Comparison of ENCODE assay signal across 16 cellular contexts in the genomic region with DNA sequence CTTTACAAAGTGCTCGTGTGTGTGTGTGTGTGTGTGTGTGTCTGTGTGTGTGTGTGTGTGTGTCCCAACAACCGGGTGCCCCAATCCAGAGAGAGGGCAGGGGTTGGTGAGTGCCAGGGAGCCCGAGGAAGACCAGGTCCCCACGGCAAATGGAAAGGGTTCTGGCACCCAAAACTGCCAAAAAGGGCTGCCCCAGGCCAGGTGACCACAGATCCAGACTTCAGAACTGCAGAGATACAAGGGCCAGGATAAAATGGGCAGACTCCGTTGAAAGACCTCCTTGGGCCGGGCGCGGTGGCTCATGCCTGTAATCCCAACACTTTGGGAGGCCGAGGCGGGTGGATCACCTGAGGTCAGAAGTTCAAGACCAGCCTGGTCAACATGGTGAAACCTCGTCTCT. TPM values are rescaled to one million over a fixed set of nuclear protein-coding genes. Genes with fewer than 3 reads are reported as not detected.
"Had no signal": no experiment of that assay in that cellular context is flagged by ENCODE, and none has a peak within 500 bp of the region (broad histone marks: within the 10 kb centered on the region; RNA-seq: fewer than 3 reads in every experiment).

No MANE protein-coding gene starts in this region.

RNA-seq across cellular contexts. Expression of a gene that starts 44.5 kb away (rescaled TPM):
- total RNA-seq: activated CD4-positive, alpha-beta T cell treated with anti-CD3 and anti-CD28 coated beads, Interleukin-2, amount 10 ng/mL, durations not matched to agents 7 days and 5 days; activated CD8-positive, alpha-beta memory T cell treated with anti-CD3 and anti-CD28 coated beads for 36 hours; activated T-helper 1 cell treated with anti-CD3 and anti-CD28 coated beads, Interleukin-12 subunit alpha, Interleukin-12 subunit beta, Interleukin-2, Interleukin-4 antibody, amounts not matched to agents 30 ng/mL and 10 ng/mL and 1 ng/mL, durations not matched to agents 14 hours and 24 hours and 36 hours; ascending aorta; bronchial epithelial cell; cerebellum; dermis blood vessel endothelial cell; glomerular endothelial cell; liver; mucosa of descending colon; occipital lobe; progenitor cell of endocrine pancreas; stomach; T-helper 1 cell treated with Interleukin-12 subunit alpha and Interleukin-12 subunit beta and Interleukin-4 antibody, amounts not matched to agents 30 ng/mL and 1 ng/mL, for 36 hours; temporal lobe had no signal
- polyA plus RNA-seq: adipose tissue, liver, stomach had no signal
